In genomic region chr15:52733078-52733477, GRCh38 we compare ENCODE assay signal across 14 cellular contexts. TPM values are rescaled to one million over a fixed set of nuclear protein-coding genes. Genes with fewer than 3 reads are reported as not detected.
DNase-seq lines count a peak whose midpoint lies in the region; ATAC-seq and TF ChIP-seq lines count a peak whose summit lies in the region.
"Had no signal": no experiment of that assay in that cellular context is flagged by ENCODE, and none has a peak within 500 bp of the region (broad histone marks: within the 10 kb centered on the region; RNA-seq: fewer than 3 reads in every experiment).

No MANE protein-coding gene starts in this region.

- no peak overlapping the region for H3K4me3 Mint-ChIP-seq in CD4-positive, CD25-positive, alpha-beta regulatory T cell
- H3K4me3 Mint-ChIP-seq: activated CD8-positive, alpha-beta T cell treated with anti-CD3 and anti-CD28 coated beads, Interleukin-2, amount 10 ng/mL, durations not matched to agents 7 days and 5 days; activated T-helper 17 cell treated with anti-CD3 and anti-CD28 coated beads, Interleukin-2, amount 50 U/mL, for 72 hours had no signal

- H3K9me2 ChIP-seq in SK-N-SH, result no peaks in the 10 kb centered on the region

- no peak for TF ChIP-seq CTCF in SK-N-SH (IDR thresholded peaks at IDR 0.05)

- no peak overlapping the region for H3K4me3 ChIP-seq in CD4-positive, CD25-positive, alpha-beta regulatory T cell (ENCODE audit: low read depth, low read length)
- H3K4me3 ChIP-seq in NT2/D1 (ENCODE audit: insufficient read length, low read depth), result no peak overlapping the region
- no peak overlapping the region for H3K4me3 ChIP-seq in SK-N-SH (ENCODE audit: low read depth in 2 of 2, low read length in 1 of 2)
- H3K4me3 ChIP-seq: ovary, SK-N-MC had no signal

- CTCF ChIA-PET in SK-N-SH (lab: Yijun Ruan, JAX), result interaction anchor here (0.6 to 3.4 kb wide), 5 partner anchors 8 to 506 kb away, joined by 3 to 86 read pairs (median 8); no protein-coding TSS in a partner anchor
- CTCF ChIA-PET in HEK293T (lab: Yijun Ruan, JAX), result no interaction called here

- TF ChIP-seq EP300 in SK-N-SH (IDR thresholded peaks at IDR 0.05; ENCODE audit: borderline replicate concordance in 1 of 2, low read depth in 1 of 2, low read length in 1 of 2), result no peak

- H3K27ac Mint-ChIP-seq in CD4-positive, CD25-positive, alpha-beta regulatory T cell, result peak overlapping the region in 2 of 3 donors; percentile 20 to 97
- H3K27ac Mint-ChIP-seq: activated CD8-positive, alpha-beta T cell treated with anti-CD3 and anti-CD28 coated beads, Interleukin-2, amount 10 ng/mL, durations not matched to agents 7 days and 5 days had no signal

- no peaks in the 10 kb centered on the region for H4K20me1 ChIP-seq in SK-N-SH (ENCODE audit: insufficient read depth)

- H3K9ac ChIP-seq in NT2/D1 (ENCODE audit: insufficient read length, low read depth), result no peak overlapping the region
- no peak overlapping the region for H3K9ac ChIP-seq in SK-N-SH

- peaks cover 12 to 30% (median 17%) of the 10 kb centered on the region in 4 donors for H3K4me1 Mint-ChIP-seq in CD4-positive, CD25-positive, alpha-beta regulatory T cell

- H3K27ac ChIP-seq in CD4-positive, CD25-positive, alpha-beta regulatory T cell (ENCODE audit: insufficient read depth, low read length, poor library complexity, severe bottlenecking), result no peak overlapping the region
- no peak overlapping the region for H3K27ac ChIP-seq in SK-N-SH (ENCODE audit: low read depth in 2 of 2, low read length in 1 of 2)
- H3K27ac ChIP-seq: foreskin keratinocyte, SK-N-MC had no signal

- H3K27me3 Mint-ChIP-seq in CD4-positive, CD25-positive, alpha-beta regulatory T cell, result no peaks in the 10 kb centered on the region
- H3K27me3 Mint-ChIP-seq: activated T-helper 17 cell treated with anti-CD3 and anti-CD28 coated beads, Interleukin-2, amount 50 U/mL, for 72 hours had no signal

- H3K4me2 ChIP-seq in SK-N-SH, result no peak overlapping the region

- no peaks in the 10 kb centered on the region for H3K36me3 Mint-ChIP-seq in CD4-positive, CD25-positive, alpha-beta regulatory T cell

- H3K4me1 ChIP-seq in CD4-positive, CD25-positive, alpha-beta regulatory T cell (ENCODE audit: control insufficient read depth, insufficient read depth, low read length, poor library complexity, severe bottlenecking), result peaks cover 16% of the 10 kb centered on the region
- H3K4me1 ChIP-seq in NT2/D1 (ENCODE audit: insufficient read depth, insufficient read length) (peaks cover 3% of the 10 kb centered on the region), SK-N-SH (ENCODE audit: control insufficient read depth in 1 of 2, insufficient read depth in 2 of 2, low read depth in 1 of 2, low read length in 1 of 2) (peaks cover 4 to 18% of the 10 kb centered on the region in 2 experiments)

- H2AFZ ChIP-seq in SK-N-SH (ENCODE audit: low read depth), result no peak overlapping the region

- peak in 1 of 3 donors; percentile 14 for DNase-seq in CD4-positive, CD25-positive, alpha-beta regulatory T cell
- DNase-seq in NT2/D1 (ENCODE audit: low read depth, low spot score) (peak; percentile 9), fibroblast of peridontal ligament (ENCODE audit: extremely low read depth) (peak; percentile 71), renal cortical epithelial cell (ENCODE audit: low read depth) (peak; percentile 80), SK-N-SH (no peak), HEK293T (ENCODE audit: extremely low spot score) (no peak)
- DNase-seq: activated CD8-positive, alpha-beta T cell treated with anti-CD3 and anti-CD28 coated beads, Interleukin-2, amount 10 ng/mL, durations not matched to agents 7 days and 5 days; aorta; foreskin keratinocyte had no signal

- ATAC-seq in CD4-positive, CD25-positive, alpha-beta regulatory T cell (ENCODE audit: low read depth in 2 of 2), result no peak
- no peak for ATAC-seq in GM19452 (IDR thresholded peaks at IDR 0.05; ENCODE audit: unreplicated experiment)
- ATAC-seq: activated CD8-positive, alpha-beta T cell treated with anti-CD3 and anti-CD28 coated beads, Interleukin-2, amount 10 ng/mL, durations not matched to agents 7 days and 5 days; activated T-helper 17 cell treated with anti-CD3 and anti-CD28 coated beads, Interleukin-2, amount 50 U/mL, for 72 hours; foreskin keratinocyte had no signal

- H3K9me3 Mint-ChIP-seq in CD4-positive, CD25-positive, alpha-beta regulatory T cell, result no peaks in the 10 kb centered on the region
- H3K9me3 Mint-ChIP-seq: activated T-helper 17 cell treated with anti-CD3 and anti-CD28 coated beads, Interleukin-2, amount 50 U/mL, for 72 hours had no signal

- H3F3A ChIP-seq in SK-N-SH (replicated peaks; ENCODE audit: insufficient read depth), result peaks cover 2% of the 10 kb centered on the region

- H3K9me3 ChIP-seq in CD4-positive, CD25-positive, alpha-beta regulatory T cell (ENCODE audit: control insufficient read depth in 2 of 2, low read length in 2 of 2), result no peaks in the 10 kb centered on the region
- H3K9me3 ChIP-seq in NT2/D1 (ENCODE audit: insufficient read depth, low read length) (no peaks in the 10 kb centered on the region), SK-N-SH (no peaks in the 10 kb centered on the region)
- H3K9me3 ChIP-seq: ovary had no signal

- H3K79me2 ChIP-seq in SK-N-SH (ENCODE audit: insufficient read depth), result no peaks in the 10 kb centered on the region

- POLR2A ChIA-PET in SK-N-SH (lab: Yijun Ruan, JAX), result no interaction called here
- POLR2A ChIA-PET in HEK293T (lab: Yijun Ruan, JAX), result no interaction called here

- H3K27me3 ChIP-seq in CD4-positive, CD25-positive, alpha-beta regulatory T cell (ENCODE audit: control insufficient read depth, insufficient read depth, low read length), result no peaks in the 10 kb centered on the region
- H3K27me3 ChIP-seq in NT2/D1 (ENCODE audit: insufficient read depth, insufficient read length) (no peaks in the 10 kb centered on the region), SK-N-SH (ENCODE audit: insufficient read depth) (no peaks in the 10 kb centered on the region)
- H3K27me3 ChIP-seq: foreskin keratinocyte, ovary had no signal

- no peaks in the 10 kb centered on the region for H3K36me3 ChIP-seq in CD4-positive, CD25-positive, alpha-beta regulatory T cell (ENCODE audit: control insufficient read depth, insufficient read depth, low read length)
- no peaks in the 10 kb centered on the region for H3K36me3 ChIP-seq in NT2/D1 (ENCODE audit: insufficient read depth, insufficient read length, low read length)
- H3K36me3 ChIP-seq in SK-N-SH (replicated peaks in 1 of 2; ENCODE audit: control insufficient read depth in 1 of 2, insufficient read depth in 2 of 2, low read length in 1 of 2), result no peaks in the 10 kb centered on the region
- H3K36me3 ChIP-seq: ovary had no signal

- TF ChIP-seq RAD21 in SK-N-SH (IDR thresholded peaks at IDR 0.05; ENCODE audit: low read length), result no peak

TF ChIP-seq in SK-N-SH, 30 proteins besides CTCF, POLR2A, EP300 and RAD21 (continues in another document):
- TF ChIP-seq, protein P1, sequence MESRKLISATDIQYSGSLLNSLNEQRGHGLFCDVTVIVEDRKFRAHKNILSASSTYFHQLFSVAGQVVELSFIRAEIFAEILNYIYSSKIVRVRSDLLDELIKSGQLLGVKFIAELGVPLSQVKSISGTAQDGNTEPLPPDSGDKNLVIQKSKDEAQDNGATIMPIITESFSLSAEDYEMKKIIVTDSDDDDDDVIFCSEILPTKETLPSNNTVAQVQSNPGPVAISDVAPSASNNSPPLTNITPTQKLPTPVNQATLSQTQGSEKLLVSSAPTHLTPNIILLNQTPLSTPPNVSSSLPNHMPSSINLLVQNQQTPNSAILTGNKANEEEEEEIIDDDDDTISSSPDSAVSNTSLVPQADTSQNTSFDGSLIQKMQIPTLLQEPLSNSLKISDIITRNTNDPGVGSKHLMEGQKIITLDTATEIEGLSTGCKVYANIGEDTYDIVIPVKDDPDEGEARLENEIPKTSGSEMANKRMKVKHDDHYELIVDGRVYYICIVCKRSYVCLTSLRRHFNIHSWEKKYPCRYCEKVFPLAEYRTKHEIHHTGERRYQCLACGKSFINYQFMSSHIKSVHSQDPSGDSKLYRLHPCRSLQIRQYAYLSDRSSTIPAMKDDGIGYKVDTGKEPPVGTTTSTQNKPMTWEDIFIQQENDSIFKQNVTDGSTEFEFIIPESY (IDR thresholded peaks at IDR 0.05; ENCODE audit: borderline replicate concordance, low read depth), result no peak

TF ChIP-seq in HEK293T, 16 proteins besides CTCF, POLR2A, EP300 and RAD21:
- TF ChIP-seq ZNF384 (IDR thresholded peaks at IDR 0.05), result no peak
- no peak for TF ChIP-seq ARNT (IDR thresholded peaks at IDR 0.05)
- no peak for TF ChIP-seq FOXK2 (IDR thresholded peaks at IDR 0.05)

RNA-seq across cellular contexts. Expression of gene ATOSA, which starts 53.9 kb away (rescaled TPM):
- total RNA-seq in CD4-positive, CD25-positive, alpha-beta regulatory T cell, result 139 TPM
- 10 to 100 TPM; 13.5 to 20.5 (median 17.8) TPM for polyA plus RNA-seq in CD4-positive, CD25-positive, alpha-beta regulatory T cell
- total RNA-seq in renal cortical epithelial cell, result 10.2 and 51.5 TPM in 2 replicates
- 7.4 and 10.9 TPM in 2 replicates for polyA plus RNA-seq in SK-N-SH (2012; rRNA removed)
- 8.2 and 9.2 TPM in 2 replicates for polyA plus RNA-seq in SK-N-SH (2012; cell fraction: cytosol; rRNA removed)
- polyA plus RNA-seq in SK-N-SH (2012; cell fraction: nucleus; rRNA removed), result 23.1 and 33.3 TPM in 2 replicates

RNA-seq across cellular contexts. Expression of gene ONECUT1, which starts 57.1 kb away (rescaled TPM):
- not detected for total RNA-seq in CD4-positive, CD25-positive, alpha-beta regulatory T cell
- not detected for polyA plus RNA-seq in CD4-positive, CD25-positive, alpha-beta regulatory T cell
- 0.10 TPM in 1 of 2 replicates, not detected in the other for total RNA-seq in renal cortical epithelial cell
- polyA plus RNA-seq in SK-N-SH (2012; rRNA removed), result not detected in 2 replicates
- polyA plus RNA-seq in SK-N-SH (2012; cell fraction: cytosol; rRNA removed), result not detected in 2 replicates
- polyA plus RNA-seq in SK-N-SH (2012; cell fraction: nucleus; rRNA removed), result not detected in 2 replicates
- total RNA-seq: activated CD8-positive, alpha-beta T cell treated with anti-CD3 and anti-CD28 coated beads, Interleukin-2, amount 10 ng/mL, durations not matched to agents 7 days and 5 days; activated T-helper 17 cell treated with anti-CD3 and anti-CD28 coated beads, Interleukin-2, amount 50 U/mL, for 72 hours; aorta; dermis blood vessel endothelial cell; foreskin keratinocyte had no signal
- polyA plus RNA-seq: aorta, foreskin keratinocyte, ovary had no signal

Comparison
In these comparisons a context has a peak if more than half of its experiments do, and no peak if none do; other contexts are left out.
1. DNase-seq: peak in NT2/D1 (single experiment), fibroblast of peridontal ligament (single experiment) and renal cortical epithelial cell (single experiment); none in SK-N-SH (single experiment) and HEK293T (single experiment).